9 cellular contexts compared by ENCODE assay signal in the genomic region with DNA sequence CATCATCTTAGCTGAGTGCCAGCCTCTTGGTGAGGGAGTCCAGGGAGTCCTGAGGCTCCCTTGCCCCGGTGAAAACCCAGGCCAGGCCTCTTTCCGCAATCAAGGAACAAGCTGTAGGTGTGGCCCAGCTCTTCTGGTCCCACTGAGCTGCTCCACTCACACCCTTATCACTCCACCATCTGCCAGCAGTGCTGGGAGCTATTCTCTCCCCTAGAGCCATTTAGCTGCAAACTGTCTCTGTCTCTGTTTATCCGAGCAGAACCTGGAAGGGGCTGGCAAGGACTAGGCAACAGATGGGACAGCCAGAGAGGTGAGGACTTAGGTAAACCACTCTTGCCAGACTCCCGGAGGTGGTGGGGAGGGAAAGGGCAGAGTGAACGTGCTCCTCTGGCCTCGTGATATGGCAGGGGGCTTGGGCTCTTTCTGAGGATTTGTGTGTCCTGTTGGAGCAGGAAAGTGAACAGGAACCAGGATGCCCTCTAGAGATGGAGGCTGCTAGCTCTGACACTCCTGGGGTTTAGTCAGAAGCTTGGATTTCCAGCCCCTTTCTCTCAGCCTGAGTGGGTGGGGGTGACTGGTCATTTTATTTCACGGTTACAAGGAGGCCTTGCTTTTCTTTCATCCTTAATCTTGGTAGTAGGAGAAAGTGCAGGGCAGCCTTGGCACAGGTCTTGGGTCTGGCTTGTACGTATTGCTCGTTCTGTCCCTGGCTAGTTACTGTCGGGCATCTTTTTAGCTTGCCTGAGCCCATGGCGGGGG. TPM values are rescaled to one million over a fixed set of nuclear protein-coding genes. Genes with fewer than 3 reads are reported as not detected.
DNase-seq lines count a peak whose midpoint lies in the region; ATAC-seq, FAIRE-seq and TF ChIP-seq lines count a peak whose summit lies in the region.
"Had no signal": no experiment of that assay in that cellular context is flagged by ENCODE, and none has a peak within 500 bp of the region (broad histone marks: within the 10 kb centered on the region; RNA-seq: fewer than 3 reads in every experiment).

No MANE protein-coding gene starts in this region.

- 95% methylated on average over 11 of the region's 11 CpGs for WGBS in thymus

- DNase-seq in activated CD4-positive, alpha-beta T cell treated with anti-CD3 and anti-CD28 coated beads, Interleukin-2, amount 10 ng/mL, durations not matched to agents 24 days and 14 days, result no peak
- no peak for DNase-seq in activated CD4-positive, alpha-beta T cell treated with anti-CD3 and anti-CD28 coated beads for 48 hours
- DNase-seq in ascending aorta (ENCODE audit: low spot score in 2 of 2) (peak in 1 of 2 donors; percentile 57), keratinocyte (ENCODE audit: low read depth, low spot score) (no peak), omental fat pad (ENCODE audit: low spot score) (no peak)
- DNase-seq: activated naive CD4-positive, alpha-beta T cell had no signal

- FAIRE-seq in keratinocyte (lab: Jason Lieb, UNC), result no peak

- peaks cover 59% of the 10 kb centered on the region for H3K4me1 Mint-ChIP-seq in activated CD4-positive, alpha-beta T cell treated with anti-CD3 and anti-CD28 coated beads, Interleukin-2, amount 10 ng/mL, durations not matched to agents 24 days and 14 days

- peaks cover 3% of the 10 kb centered on the region for H3K9me1 ChIP-seq in keratinocyte (ENCODE audit: control insufficient read depth, extremely low read depth, insufficient read depth, low read length)

- H3K27ac ChIP-seq in ascending aorta (peak overlapping the region; percentile 43), keratinocyte (ENCODE audit: control insufficient read depth, insufficient read depth, low read length) (no peak overlapping the region), thymus (ENCODE audit: low read depth) (peak overlapping the region; percentile 43)

- H3K9ac ChIP-seq in keratinocyte (ENCODE audit: control insufficient read depth, extremely low read depth, insufficient read depth, low read length), result no peak overlapping the region

- H2AFZ ChIP-seq in keratinocyte (ENCODE audit: control insufficient read depth, low read length), result no peak overlapping the region

- peaks cover 50% of the 10 kb centered on the region for H3K36me3 Mint-ChIP-seq in activated CD4-positive, alpha-beta T cell treated with anti-CD3 and anti-CD28 coated beads, Interleukin-2, amount 10 ng/mL, durations not matched to agents 24 days and 14 days (ENCODE audit: low read depth)

- peaks cover 94% of the 10 kb centered on the region for H3K79me2 ChIP-seq in keratinocyte (ENCODE audit: control insufficient read depth, insufficient read depth, low read length)

- H3K9me3 Mint-ChIP-seq in activated CD4-positive, alpha-beta T cell treated with anti-CD3 and anti-CD28 coated beads, Interleukin-2, amount 10 ng/mL, durations not matched to agents 24 days and 14 days, result peaks cover 4% of the 10 kb centered on the region

- no peaks in the 10 kb centered on the region for H3K27me3 Mint-ChIP-seq in activated CD4-positive, alpha-beta T cell treated with anti-CD3 and anti-CD28 coated beads, Interleukin-2, amount 10 ng/mL, durations not matched to agents 24 days and 14 days

- dilution Hi-C loops in keratinocyte (cut with MboI; ENCODE audit: extremely low pct_ligation_motif_present, low sequenced_read_pairs), result no loop called here

- H3K4me3 ChIP-seq in ascending aorta, result no peak overlapping the region
- no peak overlapping the region for H3K4me3 ChIP-seq in keratinocyte (ENCODE audit: control insufficient read depth in 2 of 3, extremely low read depth in 1 of 3, insufficient read depth in 2 of 3, low read depth in 1 of 3, low read length in 3 of 3)
- no peak overlapping the region for H3K4me3 ChIP-seq in thymus (ENCODE audit: low read length)

- H3K27me3 ChIP-seq in ascending aorta, result no peaks in the 10 kb centered on the region
- no peaks in the 10 kb centered on the region for H3K27me3 ChIP-seq in keratinocyte (ENCODE audit: control insufficient read depth, extremely low read depth, insufficient read depth, low read length)
- H3K27me3 ChIP-seq in thymus (ENCODE audit: control insufficient read depth, insufficient read depth), result no peaks in the 10 kb centered on the region

- ATAC-seq in GM19452 (IDR thresholded peaks at IDR 0.05; ENCODE audit: unreplicated experiment) (no peak), omental fat pad (ENCODE audit: low FRiP score) (no peak), GM21576 (IDR thresholded peaks at IDR 0.05; ENCODE audit: unreplicated experiment) (no peak)

- H3K4me3 Mint-ChIP-seq in activated CD4-positive, alpha-beta T cell treated with anti-CD3 and anti-CD28 coated beads, Interleukin-2, amount 10 ng/mL, durations not matched to agents 24 days and 14 days, result no peak overlapping the region

- no peak for TF ChIP-seq CTCF in ascending aorta (IDR thresholded peaks at IDR 0.05)
- TF ChIP-seq CTCF in keratinocyte (optimal IDR thresholded peaks at IDR 0.05 in 1 of 3, IDR thresholded peaks at IDR 0.05 in 1 of 3, conservative IDR thresholded peaks at IDR 0.05 in 1 of 3; ENCODE audit: extremely low read depth in 1 of 3, insufficient read depth in 2 of 3, low read length in 3 of 3), result no peak
- TF ChIP-seq CTCF in omental fat pad (IDR thresholded peaks at IDR 0.05), result no peak

- peaks cover 14% of the 10 kb centered on the region for H4K20me1 ChIP-seq in keratinocyte (ENCODE audit: control insufficient read depth, extremely low read depth, insufficient read depth, low read length)

- H3K4me2 ChIP-seq in keratinocyte (ENCODE audit: control insufficient read depth, extremely low read depth, insufficient read depth, low read depth, low read length), result peak overlapping the region; percentile 19

- H3K9me3 ChIP-seq in ascending aorta (no peaks in the 10 kb centered on the region), keratinocyte (ENCODE audit: control insufficient read depth, low read depth, low read length) (no peaks in the 10 kb centered on the region), thymus (ENCODE audit: control insufficient read depth) (peaks cover 3% of the 10 kb centered on the region)

- intact Hi-C loops in activated CD4-positive, alpha-beta T cell treated with anti-CD3 and anti-CD28 coated beads, Interleukin-2, amount 10 ng/mL, durations not matched to agents 24 days and 14 days (cut with micrococcal nuclease), result loop anchor here (2.0 kb wide), 1 partner anchor 13 kb away; no protein-coding TSS in a partner anchor
- intact Hi-C loops in ascending aorta (cut with DNase I), result no loop called here

- H3K27ac Mint-ChIP-seq in activated CD4-positive, alpha-beta T cell treated with anti-CD3 and anti-CD28 coated beads, Interleukin-2, amount 10 ng/mL, durations not matched to agents 24 days and 14 days, result peak overlapping the region; percentile 11

- H3K4me1 ChIP-seq in ascending aorta, result peaks cover 0 to 32% of the 10 kb centered on the region in 2 donors
- peaks cover 6% of the 10 kb centered on the region for H3K4me1 ChIP-seq in keratinocyte (ENCODE audit: control insufficient read depth, extremely low read depth, insufficient read depth, low read length)
- H3K4me1 ChIP-seq in thymus (ENCODE audit: control insufficient read depth, insufficient read depth, low read length), result peaks cover 16% of the 10 kb centered on the region

- H3K36me3 ChIP-seq in ascending aorta (no peaks in the 10 kb centered on the region), keratinocyte (ENCODE audit: control insufficient read depth in 2 of 2, extremely low read depth in 1 of 2, insufficient read depth in 2 of 2, low read length in 2 of 2) (peaks cover 0 to 3% of the 10 kb centered on the region in 2 experiments), thymus (ENCODE audit: control insufficient read depth, insufficient read depth) (peaks cover 3% of the 10 kb centered on the region)

RNA-seq across cellular contexts. Expression of a gene that starts 19.6 kb away (rescaled TPM):
- total RNA-seq in activated CD4-positive, alpha-beta T cell treated with anti-CD3 and anti-CD28 coated beads, Interleukin-2, amount 10 ng/mL, durations not matched to agents 24 days and 14 days, result 30.4 and 30.9 TPM in 2 replicates
- total RNA-seq in ascending aorta (15.2 TPM), omental fat pad (10 to 100 TPM; 16.6 to 29.4 (median 24.0) TPM)
- polyA plus RNA-seq in keratinocyte (27.8 to 44.3 TPM (median 41.6 TPM) in 3 replicates), thymus (24.8 TPM)
- 14.7 TPM for polyA plus RNA-seq in keratinocyte (2011; ENCODE audit: low read depth)
- polyA plus RNA-seq in keratinocyte (2011; cell fraction: cytosol; rRNA removed), result 18.7 and 31.5 TPM in 2 replicates
- polyA plus RNA-seq in keratinocyte (2011; cell fraction: nucleus; rRNA removed), result 59.1 and 65.1 TPM in 2 replicates
- polyA plus RNA-seq in keratinocyte (2012; ENCODE audit: low replicate concordance), result 22.8 and 25.6 TPM in 2 replicates
- polyA minus RNA-seq in keratinocyte, result 26.4 to 46.7 TPM (median 37.5 TPM) in 3 replicates
- polyA minus RNA-seq in keratinocyte (2011; cell fraction: cytosol; rRNA and poly(A)+ RNA removed), result 28.4 TPM
- 53.2 and 79.5 TPM in 2 replicates for polyA minus RNA-seq in keratinocyte (2011; cell fraction: nucleus; rRNA and poly(A)+ RNA removed)
